ENCODE assay signal across 1 cellular context in genomic region chr20:25491446-25492038, GRCh38.
TF ChIP-seq lines count a peak whose summit lies in the region.

No MANE protein-coding gene starts in this region.

TF ChIP-seq in WTC11, 78 proteins besides CTCF, POLR2A, EP300 and RAD21 (continued from another document):
- TF ChIP-seq ZNF532 (CRISPR knock-in tag; IDR thresholded peaks at IDR 0.05; ENCODE audit: borderline replicate concordance) (no peak), FOXJ3 (CRISPR knock-in tag; IDR thresholded peaks at IDR 0.05; ENCODE audit: borderline replicate concordance) (no peak), SMAD4 (CRISPR knock-in tag; IDR thresholded peaks at IDR 0.05) (no peak), ELF4 (CRISPR knock-in tag; IDR thresholded peaks at IDR 0.05; ENCODE audit: low read depth) (no peak), NFATC4 (CRISPR knock-in tag; IDR thresholded peaks at IDR 0.05) (no peak), AR (CRISPR knock-in tag; IDR thresholded peaks at IDR 0.05) (no peak)
